Comparison of ENCODE assay signal across 23 cellular contexts in the genomic region with DNA sequence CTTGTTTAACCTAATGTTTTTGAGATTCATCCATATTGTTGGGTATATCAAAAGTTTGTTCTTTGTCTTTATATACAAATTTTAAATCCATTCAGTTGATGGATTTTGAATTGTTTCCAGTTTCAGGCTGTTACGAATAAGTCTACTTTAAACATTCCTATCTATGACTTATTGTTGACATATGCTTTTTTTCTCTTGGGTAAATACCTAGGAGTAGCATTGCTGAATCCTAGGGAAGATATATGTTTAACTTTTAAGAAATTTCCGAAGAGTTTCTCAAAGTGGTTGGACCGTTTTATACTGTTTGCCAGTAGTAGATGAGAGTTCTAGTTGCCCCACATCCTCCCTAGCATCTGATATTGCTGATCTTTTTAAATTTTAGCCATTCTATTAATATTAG.
DNase-seq lines count a peak whose midpoint lies in the region; ATAC-seq, FAIRE-seq and TF ChIP-seq lines count a peak whose summit lies in the region.
"Had no signal": no experiment of that assay in that cellular context is flagged by ENCODE, and none has a peak within 500 bp of the region (broad histone marks: within the 10 kb centered on the region; RNA-seq: fewer than 3 reads in every experiment).

No MANE protein-coding gene starts in this region.

- POLR2A ChIA-PET in A549 (lab: Yijun Ruan, JAX) = no interaction called here

- CTCF ChIA-PET in A549 (lab: Yijun Ruan, JAX) = interaction anchor here (1.1 kb wide), 1 partner anchor 179 kb away, joined by 3 read pairs; no protein-coding TSS in a partner anchor

- TF ChIP-seq CTCF in A549 (IDR thresholded peaks at IDR 0.05) (no peak), fibroblast of mammary gland (conservative IDR thresholded peaks at IDR 0.05; ENCODE audit: control insufficient read depth, insufficient read depth, low read depth, low read length) (no peak), upper lobe of left lung (IDR thresholded peaks at IDR 0.05) (no peak), nephron progenitor cell (IDR thresholded peaks at IDR 0.05) (no peak)

- TF ChIP-seq RAD21 in A549 (conservative IDR thresholded peaks at IDR 0.05 in 1 of 2, IDR thresholded peaks at IDR 0.05 in 1 of 2) = peak in 1 of 2 experiments; percentile 9; a peak in 1 of 5 replicates

- H3K27ac ChIP-seq in A549 = peak overlapping the region; percentile 65 to 77; a peak in 5 of 6 replicates
- no peak overlapping the region for H3K27ac ChIP-seq in upper lobe of left lung
- H3K27ac ChIP-seq: HL-60, SK-N-MC had no signal

- DNase-seq in A549 (ENCODE audit: low read depth in 1 of 2, low spot score in 1 of 2) (peak; percentile 10 to 33), EL (peak; percentile 8), adipocyte (ENCODE audit: low read depth) (peak; percentile 26), fibroblast of mammary gland (ENCODE audit: low read depth) (peak; percentile 11), upper lobe of left lung (no peak), nephron progenitor cell (no peak)
- DNase-seq: ACHN, AML-193, COR-L47, DMS153, NCI-H1436, NCI-H2029, NCI-H2171, NCI-H446 treated with DMSO at 0.1 percent for 48 hours, OCI-M1 had no signal

- TF ChIP-seq EP300 in A549 (IDR thresholded peaks at IDR 0.05) (no peak), upper lobe of left lung (IDR thresholded peaks at IDR 0.05) (no peak)

- peak in 1 of 2 experiments; percentile 83; a peak in 3 of 6 replicates for ATAC-seq in A549
- no peak for ATAC-seq in upper lobe of left lung (ENCODE audit: low FRiP score in 2 of 2)
- ATAC-seq in GM21529 (IDR thresholded peaks at IDR 0.05; ENCODE audit: unreplicated experiment) = no peak
- ATAC-seq in HG02884 (IDR thresholded peaks at IDR 0.05; ENCODE audit: unreplicated experiment) = no peak
- ATAC-seq: K562 had no signal

- WGBS in A549 (ENCODE audit: missing lambda C conversion rate) = 7% methylated on average over 3 of the region's 3 CpGs
- 70 to 77% methylated on average over 3 of the region's 3 CpGs for WGBS in upper lobe of left lung, 2 donors

- H3K4me1 Mint-ChIP-seq in nephron progenitor cell = no peaks in the 10 kb centered on the region
- H3K4me1 Mint-ChIP-seq: CD14-positive monocyte had no signal

- FAIRE-seq in A549 (lab: Jason Lieb, UNC) = peak; percentile 18
- FAIRE-seq: HTR-8/SVneo, K562 had no signal

- peaks cover 45% of the 10 kb centered on the region for H3K36me3 Mint-ChIP-seq in nephron progenitor cell (ENCODE audit: low read depth)

- H3K9me3 Mint-ChIP-seq in nephron progenitor cell = peaks cover 22% of the 10 kb centered on the region
- H3K9me3 Mint-ChIP-seq: CD14-positive monocyte had no signal

- H3K27ac Mint-ChIP-seq in nephron progenitor cell = no peak overlapping the region

- TF ChIP-seq POLR2A in A549 (IDR thresholded peaks at IDR 0.05; ENCODE audit: low read length) (no peak), upper lobe of left lung (IDR thresholded peaks at IDR 0.05) (no peak)

- peaks cover 33% of the 10 kb centered on the region for H3K4me1 ChIP-seq in A549
- peaks cover 4% of the 10 kb centered on the region for H3K4me1 ChIP-seq in adipocyte (ENCODE audit: control insufficient read depth, insufficient read depth, low read length)
- no peaks in the 10 kb centered on the region for H3K4me1 ChIP-seq in upper lobe of left lung

- peak overlapping the region; percentile 78 for H3K4me2 ChIP-seq in A549

- H3K36me3 ChIP-seq in adipocyte (ENCODE audit: control insufficient read depth, insufficient read depth, low read length, severe bottlenecking) (peaks cover 40% of the 10 kb centered on the region), upper lobe of left lung (peaks cover 0 to 5% (median 0%) of the 10 kb centered on the region in 4 donors)
- H3K36me3 ChIP-seq: HAP-1 had no signal

- peak overlapping the region; percentile 19; the same call in 1 of the 3 replicates for H3K4me3 ChIP-seq in A549
- H3K4me3 ChIP-seq in adipocyte (ENCODE audit: low read length) = no peak overlapping the region
- no peak overlapping the region for H3K4me3 ChIP-seq in fibroblast of mammary gland (ENCODE audit: control insufficient read depth, low read depth, low read length)
- no peak overlapping the region for H3K4me3 ChIP-seq in upper lobe of left lung
- H3K4me3 ChIP-seq: HAP-1, K562, SK-N-MC had no signal

- no peak overlapping the region for H3K4me3 Mint-ChIP-seq in nephron progenitor cell
- H3K4me3 Mint-ChIP-seq: CD14-positive monocyte had no signal

- no peaks in the 10 kb centered on the region for H3K9me3 ChIP-seq in A549
- H3K9me3 ChIP-seq in adipocyte (ENCODE audit: control insufficient read depth, low read length) = no peaks in the 10 kb centered on the region
- H3K9me3 ChIP-seq in upper lobe of left lung = no peaks in the 10 kb centered on the region
- H3K9me3 ChIP-seq: HAP-1 had no signal

- H3K27me3 ChIP-seq in adipocyte (replicated peaks; ENCODE audit: control insufficient read depth, insufficient read depth, low read length) (no peaks in the 10 kb centered on the region), upper lobe of left lung (no peaks in the 10 kb centered on the region)

- peaks cover 3% of the 10 kb centered on the region for H3K27me3 Mint-ChIP-seq in nephron progenitor cell (ENCODE audit: low read depth, poor library complexity)

- no peak overlapping the region for H3K9ac ChIP-seq in adipocyte (ENCODE audit: low read length)

TF ChIP-seq in A549, 52 proteins besides CTCF, POLR2A, EP300 and RAD21:
- no peak for TF ChIP-seq ZFP36 (IDR thresholded peaks at IDR 0.05; ENCODE audit: borderline replicate concordance, partially characterized antibody)
- TF ChIP-seq MAFK (IDR thresholded peaks at IDR 0.05; ENCODE audit: partially characterized antibody) = peak; percentile 35
- TF ChIP-seq FOSL2 (IDR thresholded peaks at IDR 0.05) = no peak
- TF ChIP-seq FOSL2 (CRISPR knock-in tag; IDR thresholded peaks at IDR 0.05) = peak; percentile 63
- 0 out of 2 replicates have a peak, but pooled peaks have one; percentile 21 for TF ChIP-seq JUNB (IDR thresholded peaks at IDR 0.05)
- TF ChIP-seq GATA3 (IDR thresholded peaks at IDR 0.05; ENCODE audit: borderline replicate concordance) = peak; percentile 41; the same call in 1 of the 2 replicates
- peak in 1 of 2 experiments; percentile 48; a peak in 1 of 4 replicates for TF ChIP-seq CEBPB (IDR thresholded peaks at IDR 0.05)
- TF ChIP-seq FOSB (CRISPR knock-in tag; IDR thresholded peaks at IDR 0.05) = no peak

Comparison
In these comparisons a context has a peak if more than half of its experiments do, and no peak if none do; other contexts are left out.
1. DNase-seq: peak in A549 (2 of 2), EL (single experiment), adipocyte (single experiment) and fibroblast of mammary gland (single experiment); none in upper lobe of left lung (0 of 2) and nephron progenitor cell (single experiment).
2. H3K27ac ChIP-seq: peak in A549 (2 of 2); none in upper lobe of left lung (0 of 4).